ENCODE assay signal across 20 cellular contexts in the genomic region with DNA sequence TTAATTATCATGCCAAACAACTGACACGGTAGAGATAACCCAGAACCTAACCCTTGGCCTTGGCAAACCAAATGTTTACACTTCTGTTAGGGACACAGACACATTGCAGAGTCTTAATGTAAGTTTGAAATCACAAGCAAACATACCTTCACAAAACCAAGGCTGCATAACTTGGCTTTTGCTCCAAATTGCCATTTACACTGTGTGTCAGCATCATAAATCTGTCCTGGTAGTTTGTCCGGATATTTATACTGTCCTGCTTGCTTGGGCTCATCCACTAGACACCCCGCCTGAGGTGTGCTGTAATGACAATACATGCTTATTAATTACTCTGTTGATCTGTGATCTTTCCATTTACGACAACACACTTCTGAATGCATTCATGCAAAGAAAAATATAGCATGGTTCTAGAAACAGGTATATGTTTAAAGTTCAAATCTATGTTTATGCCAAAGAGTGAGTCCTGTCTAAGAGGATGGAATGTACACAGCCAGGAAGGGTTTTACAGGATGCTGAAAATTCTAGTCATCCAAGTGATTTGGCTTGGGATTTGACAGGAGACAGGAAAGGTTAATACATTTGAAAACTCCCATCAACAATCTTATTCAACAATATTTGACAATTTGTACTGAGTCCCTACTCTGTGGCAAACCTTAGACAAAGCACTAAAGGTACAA.
"Had no signal": no experiment of that assay in that cellular context is flagged by ENCODE, and none has a peak within 500 bp of the region (broad histone marks: within the 10 kb centered on the region; RNA-seq: fewer than 3 reads in every experiment).

No MANE protein-coding gene starts in this region.

- H3K36me3 ChIP-seq: cardiac muscle cell, ovary, right lobe of liver had no signal

- H3K4me1 Mint-ChIP-seq: activated B cell treated with CpG ODN at 0.5 μM for 24 hours; activated CD4-positive, alpha-beta memory T cell treated with anti-CD3 and anti-CD28 coated beads, Interleukin-2, amount 10 ng/mL, durations not matched to agents 7 days and 5 days; activated naive CD8-positive, alpha-beta T cell treated with anti-CD3 and anti-CD28 coated beads for 36 hours; activated T-helper 17 cell treated with anti-CD3 and anti-CD28 coated beads, Interleukin-2, amount 50 U/mL, for 72 hours; naive thymus-derived CD8-positive, alpha-beta T cell; stimulated activated naive CD8-positive, alpha-beta T cell treated with anti-CD3 and anti-CD28 coated beads, Interleukin-15, amount 100 ng/mL, for 72 hours had no signal

- ATAC-seq: activated T-helper 17 cell treated with anti-CD3 and anti-CD28 coated beads, Interleukin-2, amount 50 U/mL, for 72 hours; naive thymus-derived CD8-positive, alpha-beta T cell; stimulated activated naive CD8-positive, alpha-beta T cell treated with anti-CD3 and anti-CD28 coated beads, Interleukin-15, amount 100 ng/mL, for 72 hours had no signal

- DNase-seq: activated B cell treated with CpG ODN at 0.5 μM for 24 hours; activated CD4-positive, alpha-beta memory T cell treated with anti-CD3 and anti-CD28 coated beads, Interleukin-2, amount 10 ng/mL, durations not matched to agents 7 days and 5 days; activated CD4-positive, alpha-beta T cell treated with anti-CD3 and anti-CD28 coated beads for 4 hours; activated naive CD4-positive, alpha-beta T cell; activated naive CD8-positive, alpha-beta T cell treated with anti-CD3 and anti-CD28 coated beads for 36 hours; activated T-cell treated with anti-CD3 and anti-CD28 coated beads, Interleukin-2, amount 50 U/mL, for 1 hour; amniotic stem cell; dermis blood vessel endothelial cell; mesendoderm; naive thymus-derived CD8-positive, alpha-beta T cell; ovary; right lobe of liver; small intestine; stimulated activated CD4-positive, alpha-beta T cell treated with anti-CD3 and anti-CD28 coated beads, Interleukin-15, amount 100 ng/mL, for 24 hours; stimulated activated CD4-positive, alpha-beta T cell treated with anti-CD3 and anti-CD28 coated beads, Interleukin-4, amount 100 ng/mL, for 1 hour; stimulated activated naive CD8-positive, alpha-beta T cell treated with anti-CD3 and anti-CD28 coated beads, Interleukin-15, amount 100 ng/mL, for 72 hours; T-helper 9 cell had no signal

- H3K9me3 Mint-ChIP-seq: activated B cell treated with CpG ODN at 0.5 μM for 24 hours; activated CD4-positive, alpha-beta memory T cell treated with anti-CD3 and anti-CD28 coated beads, Interleukin-2, amount 10 ng/mL, durations not matched to agents 7 days and 5 days; activated naive CD8-positive, alpha-beta T cell treated with anti-CD3 and anti-CD28 coated beads for 36 hours; activated T-helper 17 cell treated with anti-CD3 and anti-CD28 coated beads, Interleukin-2, amount 50 U/mL, for 72 hours; naive thymus-derived CD8-positive, alpha-beta T cell; stimulated activated naive CD8-positive, alpha-beta T cell treated with anti-CD3 and anti-CD28 coated beads, Interleukin-15, amount 100 ng/mL, for 72 hours; type B pancreatic cell had no signal

- H3K9me3 ChIP-seq: ovary, right lobe of liver had no signal

- H3K36me3 Mint-ChIP-seq: activated naive CD8-positive, alpha-beta T cell treated with anti-CD3 and anti-CD28 coated beads for 36 hours; naive thymus-derived CD8-positive, alpha-beta T cell; type B pancreatic cell had no signal

- H3K4me3 Mint-ChIP-seq: activated B cell treated with CpG ODN at 0.5 μM for 24 hours; activated CD4-positive, alpha-beta memory T cell treated with anti-CD3 and anti-CD28 coated beads, Interleukin-2, amount 10 ng/mL, durations not matched to agents 7 days and 5 days; activated naive CD8-positive, alpha-beta T cell treated with anti-CD3 and anti-CD28 coated beads for 36 hours; activated T-helper 17 cell treated with anti-CD3 and anti-CD28 coated beads, Interleukin-2, amount 50 U/mL, for 72 hours; naive thymus-derived CD8-positive, alpha-beta T cell; stimulated activated naive CD8-positive, alpha-beta T cell treated with anti-CD3 and anti-CD28 coated beads, Interleukin-15, amount 100 ng/mL, for 72 hours; type B pancreatic cell had no signal

- H3K27ac ChIP-seq: cardiac muscle cell, ovary, right lobe of liver had no signal

- H3K4me3 ChIP-seq: cardiac muscle cell, ovary, right lobe of liver had no signal

- H3K4me1 ChIP-seq: right lobe of liver had no signal

- H3K27me3 ChIP-seq: cardiac muscle cell, ovary had no signal

- H3K27ac Mint-ChIP-seq: activated B cell treated with CpG ODN at 0.5 μM for 24 hours; activated CD4-positive, alpha-beta memory T cell treated with anti-CD3 and anti-CD28 coated beads, Interleukin-2, amount 10 ng/mL, durations not matched to agents 7 days and 5 days; activated naive CD8-positive, alpha-beta T cell treated with anti-CD3 and anti-CD28 coated beads for 36 hours; activated T-helper 17 cell treated with anti-CD3 and anti-CD28 coated beads, Interleukin-2, amount 50 U/mL, for 72 hours; naive thymus-derived CD8-positive, alpha-beta T cell; stimulated activated naive CD8-positive, alpha-beta T cell treated with anti-CD3 and anti-CD28 coated beads, Interleukin-15, amount 100 ng/mL, for 72 hours; type B pancreatic cell had no signal
